ENCODE assay signal across 8 cellular contexts in the genomic region with DNA sequence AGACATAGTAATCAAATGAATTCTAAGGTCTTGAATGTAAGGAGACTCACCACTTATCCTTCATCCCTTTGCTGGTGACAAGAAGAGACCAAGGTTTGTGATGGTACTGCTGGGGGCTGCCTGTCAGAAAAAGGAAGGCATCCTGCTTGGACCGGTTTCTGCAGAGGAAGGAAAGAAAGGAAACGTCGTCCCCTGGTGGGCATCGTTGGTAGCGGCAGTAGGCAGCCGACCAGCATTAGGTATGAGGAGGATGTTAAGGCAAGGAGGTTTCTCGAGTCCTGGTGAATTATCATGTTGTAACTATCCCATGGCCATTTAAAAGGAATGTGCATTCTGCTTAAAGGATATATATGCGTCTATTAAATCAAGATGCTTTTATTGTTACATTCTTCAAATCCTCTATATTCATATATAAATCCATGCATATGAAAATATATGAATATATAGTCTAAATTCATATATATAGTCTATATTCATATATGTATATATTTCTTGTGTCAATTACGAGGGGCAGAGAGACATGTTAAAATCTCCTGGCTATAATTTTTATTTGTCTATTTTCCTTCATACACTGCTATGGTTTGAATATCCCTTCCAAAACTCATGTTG.
A peak's percentile ranks its signal among the peaks of the same experiment; 100 is the strongest.
DNase-seq lines count a peak whose midpoint lies in the region; ATAC-seq and TF ChIP-seq lines count a peak whose summit lies in the region.

No MANE protein-coding gene starts in this region.

- no peaks in the 10 kb centered on the region for H3K27me3 ChIP-seq in dorsolateral prefrontal cortex

- no peak overlapping the region for H3K27ac ChIP-seq in dorsolateral prefrontal cortex

- peak; percentile 69 for DNase-seq in Daoy (ENCODE audit: low read depth)
- peak; percentile 69 for DNase-seq in NCI-H345 treated with DMSO at 0.1 percent for 48 hours (lab: John Stamatoyannopoulos, UW; ENCODE audit: unreplicated experiment)
- DNase-seq in activated CD4-positive, alpha-beta T cell treated with anti-CD3 and anti-CD28 coated beads, Interleukin-2, amount 10 ng/mL, durations not matched to agents 7 days and 5 days = peak; percentile 76
- DNase-seq in dorsolateral prefrontal cortex = peak in 9 of 10 donors; percentile 59 to 79 (median 67)
- DNase-seq in memory B cell (ENCODE audit: low spot score in 2 of 2) = peak; percentile 66 to 68
- DNase-seq in stimulated activated CD8-positive, alpha-beta memory T cell treated with anti-CD3 and anti-CD28 coated beads, Interleukin-2, amount 100 ng/mL, for 1 hour (ENCODE audit: low read depth in 2 of 2) = peak; percentile 44 to 51

- no peak overlapping the region for H3K27ac Mint-ChIP-seq in activated CD4-positive, alpha-beta T cell treated with anti-CD3 and anti-CD28 coated beads, Interleukin-2, amount 10 ng/mL, durations not matched to agents 7 days and 5 days
- no peak overlapping the region for H3K27ac Mint-ChIP-seq in memory B cell

- H3K9me3 Mint-ChIP-seq in activated CD4-positive, alpha-beta T cell treated with anti-CD3 and anti-CD28 coated beads, Interleukin-2, amount 10 ng/mL, durations not matched to agents 7 days and 5 days = no peaks in the 10 kb centered on the region
- peaks cover 2% of the 10 kb centered on the region for H3K9me3 Mint-ChIP-seq in memory B cell

- no peaks in the 10 kb centered on the region for H3K36me3 Mint-ChIP-seq in activated CD4-positive, alpha-beta T cell treated with anti-CD3 and anti-CD28 coated beads, Interleukin-2, amount 10 ng/mL, durations not matched to agents 7 days and 5 days (ENCODE audit: low read depth)
- no peaks in the 10 kb centered on the region for H3K36me3 Mint-ChIP-seq in memory B cell

- intact Hi-C loops in dorsolateral prefrontal cortex (cut with DNase I) = loop anchor here (10.0 kb wide), 2 partner anchors 303 to 343 kb away; partner anchors contain the start of gene FAM136A (in 1 of the 2)

- H3K4me1 Mint-ChIP-seq in activated CD4-positive, alpha-beta T cell treated with anti-CD3 and anti-CD28 coated beads, Interleukin-2, amount 10 ng/mL, durations not matched to agents 7 days and 5 days = no peaks in the 10 kb centered on the region
- H3K4me1 Mint-ChIP-seq in memory B cell = no peaks in the 10 kb centered on the region

- POLR2A ChIA-PET in activated CD4-positive, alpha-beta T cell treated with anti-CD3 and anti-CD28 coated beads, Interleukin-2, amount 10 ng/mL, durations not matched to agents 7 days and 5 days (lab: Charles Lee) = no interaction called here

- peaks cover 19% of the 10 kb centered on the region for H3K27me3 Mint-ChIP-seq in activated CD4-positive, alpha-beta T cell treated with anti-CD3 and anti-CD28 coated beads, Interleukin-2, amount 10 ng/mL, durations not matched to agents 7 days and 5 days
- peaks cover 7% of the 10 kb centered on the region for H3K27me3 Mint-ChIP-seq in memory B cell

- TF ChIP-seq CTCF in dorsolateral prefrontal cortex (IDR thresholded peaks at IDR 0.05 in 54 of 56, conservative IDR thresholded peaks at IDR 0.05 in 2 of 56; ENCODE audit: low read depth in 1 of 56, partially characterized antibody in 56 of 56) = peak; percentile 76 to 99 (median 91)

- CTCF ChIA-PET in activated CD4-positive, alpha-beta T cell treated with anti-CD3 and anti-CD28 coated beads, Interleukin-2, amount 10 ng/mL, durations not matched to agents 7 days and 5 days (lab: Charles Lee) = interaction anchor here (0.7 to 2.4 kb wide), 4 partner anchors 8 to 344 kb away, joined by 3 to 5 read pairs (median 4); no protein-coding TSS in a partner anchor

- ATAC-seq in HG02798 (IDR thresholded peaks at IDR 0.05; ENCODE audit: poor library complexity, unreplicated experiment) (peak; percentile 74), memory B cell (ENCODE audit: low read depth) (peak; percentile 93), GM18519 (IDR thresholded peaks at IDR 0.05; ENCODE audit: low FRiP score, unreplicated experiment) (no peak)

- H3K4me3 ChIP-seq in dorsolateral prefrontal cortex = no peak overlapping the region

- H3K4me3 Mint-ChIP-seq in activated CD4-positive, alpha-beta T cell treated with anti-CD3 and anti-CD28 coated beads, Interleukin-2, amount 10 ng/mL, durations not matched to agents 7 days and 5 days = no peak overlapping the region
- H3K4me3 Mint-ChIP-seq in memory B cell = no peak overlapping the region
